ENCODE assay signal across 20 cellular contexts in genomic region chr10:11082551-11082950, GRCh38.
DNase-seq lines count a peak whose midpoint lies in the region; ATAC-seq and TF ChIP-seq lines count a peak whose summit lies in the region.
"Had no signal": no experiment of that assay in that cellular context is flagged by ENCODE, and none has a peak within 500 bp of the region (broad histone marks: within the 10 kb centered on the region; RNA-seq: fewer than 3 reads in every experiment).

No MANE protein-coding gene starts in this region.

- no peak overlapping the region for H2BK120ac ChIP-seq in mesenchymal stem cell (ENCODE audit: low read depth, low read length)

- no peaks in the 10 kb centered on the region for H3K27me3 Mint-ChIP-seq in brain

- TF ChIP-seq CTCF in brain (conservative IDR thresholded peaks at IDR 0.05) (no peak), omental fat pad (IDR thresholded peaks at IDR 0.05) (no peak), uterus (IDR thresholded peaks at IDR 0.05) (no peak)

- no peak overlapping the region for H3K4me2 ChIP-seq in mesenchymal stem cell (ENCODE audit: low read length, poor library complexity, severe bottlenecking)
- H3K4me2 ChIP-seq: BLaER1 treated with 17β-estradiol and CSF1 and Interleukin-3, amounts not matched to agents 10 nM and 100 nM; KMS-11 had no signal

- ATAC-seq in omental fat pad (ENCODE audit: low FRiP score) (peak; percentile 44), GM21619 (IDR thresholded peaks at IDR 0.05; ENCODE audit: unreplicated experiment) (no peak)

- no peak overlapping the region for H2BK5ac ChIP-seq in mesenchymal stem cell (ENCODE audit: low read depth, low read length, poor library complexity, severe bottlenecking)

- H3K27ac ChIP-seq in uterus = peak overlapping the region; percentile 14
- no peak overlapping the region for H3K27ac ChIP-seq in mesenchymal stem cell (ENCODE audit: low read length, poor library complexity, severe bottlenecking)
- H3K27ac ChIP-seq: BLaER1 treated with 17β-estradiol and CSF1 and Interleukin-3, amounts not matched to agents 10 nM and 100 nM; KMS-11; SJSA1 had no signal

- peaks cover 39% of the 10 kb centered on the region for H3K79me1 ChIP-seq in mesenchymal stem cell (replicated peaks; ENCODE audit: low read length, poor library complexity, severe bottlenecking)

- H3K9ac ChIP-seq in mesenchymal stem cell (ENCODE audit: low read length) = no peak overlapping the region
- H3K9ac ChIP-seq: BLaER1 treated with 17β-estradiol and CSF1 and Interleukin-3, amounts not matched to agents 10 nM and 100 nM; KMS-11 had no signal

- no peak overlapping the region for H2AK5ac ChIP-seq in mesenchymal stem cell (ENCODE audit: low read length, severe bottlenecking)

- H3K36me3 Mint-ChIP-seq in brain = peaks cover 27% of the 10 kb centered on the region
- H3K36me3 Mint-ChIP-seq: CD4-positive, alpha-beta memory T cell had no signal

- intact Hi-C loops in uterus (cut with DNase I; ENCODE audit: low total_unique reads) = no loop called here

- H4K8ac ChIP-seq in mesenchymal stem cell (ENCODE audit: low read length) = no peak overlapping the region

- H3K4me3 ChIP-seq in uterus (no peak overlapping the region), mesenchymal stem cell (ENCODE audit: insufficient read depth in 1 of 2, low read depth in 1 of 2, low read length in 2 of 2) (no peak overlapping the region)
- H3K4me3 ChIP-seq: BLaER1 treated with 17β-estradiol and CSF1 and Interleukin-3, amounts not matched to agents 10 nM and 100 nM; SJSA1 had no signal

- H3K27me3 ChIP-seq in uterus (no peaks in the 10 kb centered on the region), mesenchymal stem cell (ENCODE audit: control insufficient read depth in 1 of 2, insufficient read depth in 1 of 2, low read length in 2 of 2) (no peaks in the 10 kb centered on the region)
- H3K27me3 ChIP-seq: BLaER1 treated with 17β-estradiol and CSF1 and Interleukin-3, amounts not matched to agents 10 nM and 100 nM; SJSA1 had no signal

- no peak overlapping the region for H3K18ac ChIP-seq in mesenchymal stem cell (ENCODE audit: low read depth in 1 of 2, low read length in 2 of 2)

- no peak for TF ChIP-seq POLR2A in uterus (IDR thresholded peaks at IDR 0.05)

- H3K9me3 ChIP-seq in uterus (no peaks in the 10 kb centered on the region), mesenchymal stem cell (ENCODE audit: control insufficient read depth, low read length) (no peaks in the 10 kb centered on the region)
- H3K9me3 ChIP-seq: BLaER1 treated with 17β-estradiol and CSF1 and Interleukin-3, amounts not matched to agents 10 nM and 100 nM; Caco-2; SJSA1 had no signal

- no peak overlapping the region for H2BK12ac ChIP-seq in mesenchymal stem cell (ENCODE audit: low read length in 2 of 2)

- H3K36me3 ChIP-seq in uterus (no peaks in the 10 kb centered on the region), mesenchymal stem cell (ENCODE audit: control insufficient read depth in 1 of 2, insufficient read depth in 2 of 2, low read depth in 1 of 2, low read length in 2 of 2) (no peaks in the 10 kb centered on the region)
- H3K36me3 ChIP-seq: BLaER1 treated with 17β-estradiol and CSF1 and Interleukin-3, amounts not matched to agents 10 nM and 100 nM; SJSA1 had no signal

- peaks cover 0 to 2% (median 0%) of the 10 kb centered on the region in 5 experiments for H3K9me3 Mint-ChIP-seq in brain
- H3K9me3 Mint-ChIP-seq: CD4-positive, alpha-beta memory T cell had no signal

- 54% methylated on average over 1 of the region's 1 CpG for WGBS in mesenchymal stem cell

- H2BK15ac ChIP-seq in mesenchymal stem cell (ENCODE audit: low read depth, poor library complexity, severe bottlenecking) = no peak overlapping the region

- H3K4me1 Mint-ChIP-seq in brain = peaks cover 70% of the 10 kb centered on the region
- H3K4me1 Mint-ChIP-seq: CD4-positive, alpha-beta memory T cell had no signal

- DNase-seq in LHCN-M2 (ENCODE audit: low read depth) (peak; percentile 11), omental fat pad (ENCODE audit: low spot score) (no peak), uterus (no peak), NCI-H526 treated with DMSO at 0.1 percent for 48 hours (lab: John Stamatoyannopoulos, UW) (no peak), mesenchymal stem cell (no peak)
- DNase-seq: ACHN; Caco-2; CD4-positive, alpha-beta memory T cell; DMS 273 treated with DMSO at 0.1 percent for 48 hours; DMS79 treated with DMSO at 0.1 percent for 48 hours; MV-4-11; NCI-H1105 treated with DMSO at 0.1 percent for 48 hours; NCI-H2029 treated with DMSO at 0.1 percent for 48 hours; NCI-H524 treated with DMSO at 0.1 percent for 48 hours; OCI-M1 had no signal

- H3K4me1 ChIP-seq in uterus = no peaks in the 10 kb centered on the region
- H3K4me1 ChIP-seq in mesenchymal stem cell (ENCODE audit: control insufficient read depth, insufficient read depth, low read depth, low read length) = no peaks in the 10 kb centered on the region
- H3K4me1 ChIP-seq: BLaER1 treated with 17β-estradiol and CSF1 and Interleukin-3, amounts not matched to agents 10 nM and 100 nM; Caco-2; SJSA1 had no signal

- no peak overlapping the region for H2AFZ ChIP-seq in mesenchymal stem cell (ENCODE audit: low read depth, low read length)

- H4K91ac ChIP-seq in mesenchymal stem cell (ENCODE audit: low read length) = no peak overlapping the region

- H3K4ac ChIP-seq in mesenchymal stem cell (ENCODE audit: low read depth in 1 of 2, low read length in 2 of 2) = no peak overlapping the region

- no peak overlapping the region for H3K4me3 Mint-ChIP-seq in brain
- H3K4me3 Mint-ChIP-seq: CD4-positive, alpha-beta memory T cell had no signal

- peak overlapping the region in 3 of 5 experiments; percentile 27 to 87 (median 53) for H3K27ac Mint-ChIP-seq in brain
- H3K27ac Mint-ChIP-seq: CD4-positive, alpha-beta memory T cell had no signal

- H3K14ac ChIP-seq in mesenchymal stem cell (ENCODE audit: low read length in 2 of 2) = no peak overlapping the region

- H3K23ac ChIP-seq in mesenchymal stem cell (ENCODE audit: low read length in 2 of 2) = no peak overlapping the region
